1 cellular context compared by ENCODE assay signal in genomic region chr9:133029994-133030316, GRCh38.
A peak's percentile ranks its signal among the peaks of the same experiment; 100 is the strongest.
TF ChIP-seq lines count a peak whose summit lies in the region.

No MANE protein-coding gene starts in this region.

TF ChIP-seq in K562, 482 proteins besides CTCF, POLR2A, EP300 and RAD21 (continued from another document and continues in another):
- TF ChIP-seq ZNF592 (IDR thresholded peaks at IDR 0.05): no peak
- TF ChIP-seq THAP7 (CRISPR knock-in tag; IDR thresholded peaks at IDR 0.05): no peak
- TF ChIP-seq NFXL1 (CRISPR knock-in tag; IDR thresholded peaks at IDR 0.05): no peak
- TF ChIP-seq USF1 (CRISPR knock-in tag; IDR thresholded peaks at IDR 0.05): no peak
- no peak for TF ChIP-seq SP1 (CRISPR knock-in tag; IDR thresholded peaks at IDR 0.05)
- no peak for TF ChIP-seq TAL1 (IDR thresholded peaks at IDR 0.05)
- TF ChIP-seq PCBP1 (IDR thresholded peaks at IDR 0.05; ENCODE audit: low read depth, low read length, poor library complexity, severe bottlenecking): no peak
- no peak for TF ChIP-seq PYGO2 (tag; IDR thresholded peaks at IDR 0.05)
- TF ChIP-seq SMARCB1 (IDR thresholded peaks at IDR 0.05; ENCODE audit: insufficient read length, low read depth): no peak
- TF ChIP-seq PREB (CRISPR knock-in tag; IDR thresholded peaks at IDR 0.05): no peak
- no peak for TF ChIP-seq CREB3L1 (IDR thresholded peaks at IDR 0.05; ENCODE audit: borderline replicate concordance, low read depth)
- no peak for TF ChIP-seq CEBPG (CRISPR knock-in tag; IDR thresholded peaks at IDR 0.05)
- TF ChIP-seq CEBPG (tag; conservative IDR thresholded peaks at IDR 0.05 in 1 of 2, IDR thresholded peaks at IDR 0.05 in 1 of 2): no peak
- no peak for TF ChIP-seq ZNF212 (CRISPR knock-in tag; IDR thresholded peaks at IDR 0.05)
- no peak for TF ChIP-seq ZNF263 (CRISPR knock-in tag; IDR thresholded peaks at IDR 0.05; ENCODE audit: borderline replicate concordance)
- no peak for TF ChIP-seq TBP (optimal IDR thresholded peaks at IDR 0.05; ENCODE audit: low read depth, low read length)
- no peak for TF ChIP-seq SNAPC5 (CRISPR knock-in tag; IDR thresholded peaks at IDR 0.05)
- no peak for TF ChIP-seq ZNF511 (CRISPR knock-in tag; IDR thresholded peaks at IDR 0.05)
- peak; percentile 11; the same call in 1 of the 2 replicates for TF ChIP-seq SMAD4 (CRISPR knock-in tag; conservative IDR thresholded peaks at IDR 0.05)
- TF ChIP-seq ZNF274 (IDR thresholded peaks at IDR 0.05; ENCODE audit: borderline replicate concordance, low read depth, low read length): no peak
- no peak for TF ChIP-seq TCF7 (IDR thresholded peaks at IDR 0.05; ENCODE audit: borderline replicate concordance)
- no peak for TF ChIP-seq ZNF398 (CRISPR knock-in tag; IDR thresholded peaks at IDR 0.05)
- no peak for TF ChIP-seq TCF15 (CRISPR knock-in tag; IDR thresholded peaks at IDR 0.05)
- no peak for TF ChIP-seq ASH1L (IDR thresholded peaks at IDR 0.05; ENCODE audit: borderline replicate concordance, low read depth, partially characterized antibody)
- no peak for TF ChIP-seq BHLHE40 (IDR thresholded peaks at IDR 0.05; ENCODE audit: low read length)
- 0 out of 6 replicates have a peak, but pooled peaks of 1 of the 3 experiments have one; percentile 10 for TF ChIP-seq ZBTB11 (CRISPR knock-in tag; IDR thresholded peaks at IDR 0.05)
- no peak for TF ChIP-seq TSC22D4 (tag; IDR thresholded peaks at IDR 0.05)
- TF ChIP-seq MLLT1 (IDR thresholded peaks at IDR 0.05): no peak
- TF ChIP-seq KAT2B (IDR thresholded peaks at IDR 0.05; ENCODE audit: low read depth, low read length): no peak
- no peak for TF ChIP-seq FOS (IDR thresholded peaks at IDR 0.05; ENCODE audit: extremely low read depth, insufficient read length)
- no peak for TF ChIP-seq MTF1 (CRISPR knock-in tag; IDR thresholded peaks at IDR 0.05; ENCODE audit: borderline replicate concordance)
- no peak for TF ChIP-seq ZNF551 (CRISPR knock-in tag; IDR thresholded peaks at IDR 0.05)
- no peak for TF ChIP-seq NFATC3 (IDR thresholded peaks at IDR 0.05)
- TF ChIP-seq TFE3 (CRISPR knock-in tag; IDR thresholded peaks at IDR 0.05): no peak
- TF ChIP-seq PTBP1 (IDR thresholded peaks at IDR 0.05; ENCODE audit: low read depth, low read length): no peak
- TF ChIP-seq TSHZ1 (CRISPR knock-in tag; IDR thresholded peaks at IDR 0.05): 0 out of 2 replicates have a peak, but pooled peaks have one; percentile 23
- no peak for TF ChIP-seq MEF2A (IDR thresholded peaks at IDR 0.05; ENCODE audit: control insufficient read depth, low read depth, low read length)
- TF ChIP-seq HDAC8 (tag; IDR thresholded peaks at IDR 0.05): no peak
- TF ChIP-seq CBFA2T2 (conservative IDR thresholded peaks at IDR 0.05): no peak
